Comparison of ENCODE assay signal across 16 cellular contexts in genomic region chr10:87753995-87754866, GRCh38.
A peak's percentile ranks its signal among the peaks of the same experiment; 100 is the strongest.
DNase-seq lines count a peak whose midpoint lies in the region; ATAC-seq and TF ChIP-seq lines count a peak whose summit lies in the region.
"Had no signal": no experiment of that assay in that cellular context is flagged by ENCODE, and none has a peak within 500 bp of the region (broad histone marks: within the 10 kb centered on the region; RNA-seq: fewer than 3 reads in every experiment).

No MANE protein-coding gene starts in this region.

- no peak for ATAC-seq in Panc1
- ATAC-seq in stimulated activated effector memory CD8-positive, alpha-beta T cell treated with anti-CD3 and anti-CD28 coated beads, Interleukin-12 subunit alpha, Interleukin-12 subunit beta, amount 100 ng/mL, for 72 hours = peak; percentile 79
- ATAC-seq: GM23338 had no signal

- H3K4me1 ChIP-seq in Panc1 (ENCODE audit: control insufficient read depth, insufficient read depth, low read length) = no peaks in the 10 kb centered on the region

- CTCF ChIA-PET in activated CD4-positive, alpha-beta memory T cell treated with anti-CD3 and anti-CD28 coated beads for 36 hours (lab: Charles Lee) = no interaction called here
- CTCF ChIA-PET in activated CD4-positive, alpha-beta memory T cell treated with anti-CD3 and anti-CD28 coated beads, Interleukin-2, amount 10 ng/mL, durations not matched to agents 7 days and 5 days (lab: Charles Lee) = interaction anchor here (0.6 kb wide), 1 partner anchor 608 kb away, joined by 4 read pairs; no protein-coding TSS in a partner anchor
- CTCF ChIA-PET in Panc1 (lab: Charles Lee) = no interaction called here

- H3K27me3 ChIP-seq in Panc1 (ENCODE audit: control insufficient read depth, insufficient read depth, low read length) = no peaks in the 10 kb centered on the region

- peak overlapping the region; percentile 49 for H3K27ac Mint-ChIP-seq in activated CD4-positive, alpha-beta memory T cell treated with anti-CD3 and anti-CD28 coated beads for 36 hours
- no peak overlapping the region for H3K27ac Mint-ChIP-seq in activated CD4-positive, alpha-beta memory T cell treated with anti-CD3 and anti-CD28 coated beads, Interleukin-2, amount 10 ng/mL, durations not matched to agents 7 days and 5 days
- peak overlapping the region; percentile 75 for H3K27ac Mint-ChIP-seq in stimulated activated effector memory CD8-positive, alpha-beta T cell treated with anti-CD3 and anti-CD28 coated beads, Interleukin-12 subunit alpha, Interleukin-12 subunit beta, amount 100 ng/mL, for 72 hours
- H3K27ac Mint-ChIP-seq: CD4-positive, CD25-positive, alpha-beta regulatory T cell; GM23338 had no signal

- H3K9me3 ChIP-seq in Panc1 (ENCODE audit: control insufficient read depth, insufficient read depth, low read depth, low read length) = no peaks in the 10 kb centered on the region

- H3K27me3 Mint-ChIP-seq in activated CD4-positive, alpha-beta memory T cell treated with anti-CD3 and anti-CD28 coated beads for 36 hours = no peaks in the 10 kb centered on the region
- no peaks in the 10 kb centered on the region for H3K27me3 Mint-ChIP-seq in activated CD4-positive, alpha-beta memory T cell treated with anti-CD3 and anti-CD28 coated beads, Interleukin-2, amount 10 ng/mL, durations not matched to agents 7 days and 5 days
- H3K27me3 Mint-ChIP-seq: CD4-positive, CD25-positive, alpha-beta regulatory T cell had no signal

- no peak for DNase-seq in activated CD4-positive, alpha-beta memory T cell treated with anti-CD3 and anti-CD28 coated beads for 36 hours
- DNase-seq in activated CD4-positive, alpha-beta memory T cell treated with anti-CD3 and anti-CD28 coated beads, Interleukin-2, amount 10 ng/mL, durations not matched to agents 7 days and 5 days = no peak
- DNase-seq in ELR (ENCODE audit: low read depth) (peak; percentile 32), Panc1 (ENCODE audit: low read depth, low spot score) (no peak), AG08395 (ENCODE audit: low spot score) (no peak), GM19238 (ENCODE audit: insufficient read length, low spot score) (no peak), SHP77 treated with DMSO at 0.1 percent for 48 hours (lab: John Stamatoyannopoulos, UW) (no peak)
- no peak for DNase-seq in stimulated activated effector memory CD8-positive, alpha-beta T cell treated with anti-CD3 and anti-CD28 coated beads, Interleukin-12 subunit alpha, Interleukin-12 subunit beta, amount 100 ng/mL, for 72 hours (ENCODE audit: low spot score in 2 of 2)
- DNase-seq: AML-193; CD4-positive, CD25-positive, alpha-beta regulatory T cell; NCI-H187 treated with DMSO at 0.1 percent for 48 hours; NCI-H2171; NCI-H510A; SIG-M5 had no signal

- intact Hi-C loops in activated CD4-positive, alpha-beta memory T cell treated with anti-CD3 and anti-CD28 coated beads for 36 hours (cut with micrococcal nuclease) = loop anchor here (1.0 kb wide), 1 partner anchor 8 kb away; no protein-coding TSS in a partner anchor
- intact Hi-C loops in Panc1 (cut with micrococcal nuclease; ENCODE audit: unreplicated experiment) = no loop called here

- TF ChIP-seq CTCF in Panc1 (IDR thresholded peaks at IDR 0.05) = no peak

- peaks cover 26% of the 10 kb centered on the region for H3K36me3 Mint-ChIP-seq in activated CD4-positive, alpha-beta memory T cell treated with anti-CD3 and anti-CD28 coated beads for 36 hours
- peaks cover 34% of the 10 kb centered on the region for H3K36me3 Mint-ChIP-seq in activated CD4-positive, alpha-beta memory T cell treated with anti-CD3 and anti-CD28 coated beads, Interleukin-2, amount 10 ng/mL, durations not matched to agents 7 days and 5 days (ENCODE audit: low read depth)
- peaks cover 53% of the 10 kb centered on the region for H3K36me3 Mint-ChIP-seq in stimulated activated effector memory CD8-positive, alpha-beta T cell treated with anti-CD3 and anti-CD28 coated beads, Interleukin-12 subunit alpha, Interleukin-12 subunit beta, amount 100 ng/mL, for 72 hours

- TSS peak; percentile 16 for BruUV-seq in Panc1 (replicated peaks; lab: Mats Ljungman, UMichigan)

- peaks cover 34% of the 10 kb centered on the region for H3K36me3 ChIP-seq in Panc1 (ENCODE audit: control insufficient read depth, insufficient read depth, low read length)

- H3K4me3 Mint-ChIP-seq in activated CD4-positive, alpha-beta memory T cell treated with anti-CD3 and anti-CD28 coated beads for 36 hours = no peak overlapping the region
- no peak overlapping the region for H3K4me3 Mint-ChIP-seq in activated CD4-positive, alpha-beta memory T cell treated with anti-CD3 and anti-CD28 coated beads, Interleukin-2, amount 10 ng/mL, durations not matched to agents 7 days and 5 days
- no peak overlapping the region for H3K4me3 Mint-ChIP-seq in stimulated activated effector memory CD8-positive, alpha-beta T cell treated with anti-CD3 and anti-CD28 coated beads, Interleukin-12 subunit alpha, Interleukin-12 subunit beta, amount 100 ng/mL, for 72 hours
- H3K4me3 Mint-ChIP-seq: CD4-positive, CD25-positive, alpha-beta regulatory T cell; GM23338 had no signal

- H3K9me3 Mint-ChIP-seq in activated CD4-positive, alpha-beta memory T cell treated with anti-CD3 and anti-CD28 coated beads for 36 hours = no peaks in the 10 kb centered on the region
- no peaks in the 10 kb centered on the region for H3K9me3 Mint-ChIP-seq in activated CD4-positive, alpha-beta memory T cell treated with anti-CD3 and anti-CD28 coated beads, Interleukin-2, amount 10 ng/mL, durations not matched to agents 7 days and 5 days
- no peaks in the 10 kb centered on the region for H3K9me3 Mint-ChIP-seq in stimulated activated effector memory CD8-positive, alpha-beta T cell treated with anti-CD3 and anti-CD28 coated beads, Interleukin-12 subunit alpha, Interleukin-12 subunit beta, amount 100 ng/mL, for 72 hours
- H3K9me3 Mint-ChIP-seq: CD4-positive, CD25-positive, alpha-beta regulatory T cell; GM23338 had no signal

- no peak overlapping the region for H3K27ac ChIP-seq in Panc1 (ENCODE audit: low read length)
- H3K27ac ChIP-seq: KMS-11 had no signal

- in situ Hi-C loops in Panc1 (cut with HindIII; ENCODE audit: low pct_unique_long_range_greater_than_20kb, low sequenced_read_pairs) = no loop called here

- H3K4me3 ChIP-seq in Panc1 (ENCODE audit: low read depth in 2 of 2, low read length in 2 of 2) = no peak overlapping the region
- H3K4me3 ChIP-seq: GM23338 had no signal

- POLR2A ChIA-PET in activated CD4-positive, alpha-beta memory T cell treated with anti-CD3 and anti-CD28 coated beads for 36 hours (lab: Charles Lee) = no interaction called here
- POLR2A ChIA-PET in activated CD4-positive, alpha-beta memory T cell treated with anti-CD3 and anti-CD28 coated beads, Interleukin-2, amount 10 ng/mL, durations not matched to agents 7 days and 5 days (lab: Charles Lee) = no interaction called here
- POLR2A ChIA-PET in Panc1 (lab: Charles Lee) = no interaction called here

- peaks cover 33% of the 10 kb centered on the region for H3K4me1 Mint-ChIP-seq in activated CD4-positive, alpha-beta memory T cell treated with anti-CD3 and anti-CD28 coated beads for 36 hours (ENCODE audit: low read depth)
- peaks cover 23% of the 10 kb centered on the region for H3K4me1 Mint-ChIP-seq in activated CD4-positive, alpha-beta memory T cell treated with anti-CD3 and anti-CD28 coated beads, Interleukin-2, amount 10 ng/mL, durations not matched to agents 7 days and 5 days
- H3K4me1 Mint-ChIP-seq in stimulated activated effector memory CD8-positive, alpha-beta T cell treated with anti-CD3 and anti-CD28 coated beads, Interleukin-12 subunit alpha, Interleukin-12 subunit beta, amount 100 ng/mL, for 72 hours = peaks cover 32% of the 10 kb centered on the region
